ENCODE assay signal across 31 cellular contexts in genomic region chr12:62363506-62363905, GRCh38.
"Had no signal": no experiment of that assay in that cellular context is flagged by ENCODE, and none has a peak within 500 bp of the region (broad histone marks: within the 10 kb centered on the region; RNA-seq: fewer than 3 reads in every experiment).

No MANE protein-coding gene starts in this region.

- DNase-seq: hypothalamus; immature natural killer cell; kidney; left colon; left lung; midbrain; mucosa of descending colon; naive thymus-derived CD8-positive, alpha-beta T cell; nucleus accumbens; pancreas; posterior cingulate gyrus; retina; right cardiac atrium; stimulated activated CD4-positive, alpha-beta T cell treated with anti-CD3 and anti-CD28 coated beads, Interleukin-12 subunit alpha, Interleukin-12 subunit beta, amount 100 ng/mL, for 4 hours; stimulated activated CD4-positive, alpha-beta T cell treated with anti-CD3 and anti-CD28 coated beads, Interleukin-15, amount 100 ng/mL, for 24 hours; stimulated activated CD4-positive, alpha-beta T cell treated with anti-CD3 and anti-CD28 coated beads, Interleukin-2, amount 100 ng/mL, for 24 hours; stimulated activated CD4-positive, alpha-beta T cell treated with anti-CD3 and anti-CD28 coated beads, Interleukin-4, amount 100 ng/mL, for 1 hour; stimulated activated naive B cell treated with anti-CD40 and anti-IgM and Interleukin-4, amounts not matched to agents 10 μg/mL and 1 μg/mL and 100 μg/mL, for 72 hours; stimulated activated naive CD8-positive, alpha-beta T cell treated with anti-CD3 and anti-CD28 coated beads, Interleukin-15, Interleukin-2, amounts not matched to agents 100 U/mL and 50 U/mL, for 24 hours; stomach; testis; thyroid gland; transverse colon; upper lobe of left lung had no signal

- H3K36me3 ChIP-seq: pancreas, prostate gland, vagina had no signal

- H3K27ac Mint-ChIP-seq: nephron; stimulated activated naive B cell treated with anti-CD40 and anti-IgM and Interleukin-4, amounts not matched to agents 10 μg/mL and 1 μg/mL and 100 μg/mL, for 72 hours had no signal

- H3K27ac ChIP-seq: left lung, pancreas, prostate gland, skin epidermis, testis, thyroid gland, transverse colon, upper lobe of left lung, vagina had no signal

- ATAC-seq: left colon; left lung; mucosa of descending colon; naive thymus-derived CD8-positive, alpha-beta T cell; pancreas; right cardiac atrium; sciatic nerve; stimulated activated naive B cell treated with anti-CD40 and anti-IgM and Interleukin-4, amounts not matched to agents 10 μg/mL and 1 μg/mL and 100 μg/mL, for 72 hours; stimulated activated naive CD8-positive, alpha-beta T cell treated with anti-CD3 and anti-CD28 coated beads, Interleukin-15, Interleukin-2, amounts not matched to agents 100 U/mL and 50 U/mL, for 24 hours had no signal

- H3K27me3 Mint-ChIP-seq: naive thymus-derived CD8-positive, alpha-beta T cell; stimulated activated naive B cell treated with anti-CD40 and anti-IgM and Interleukin-4, amounts not matched to agents 10 μg/mL and 1 μg/mL and 100 μg/mL, for 72 hours had no signal

- H3K9me3 ChIP-seq: mucosa of descending colon, pancreas, prostate gland, stomach, testis, thyroid gland, transverse colon, vagina had no signal

- H3K9me3 Mint-ChIP-seq: immature natural killer cell had no signal

- H3K4me3 ChIP-seq: left lung, lung, mucosa of descending colon, pancreas, prostate gland, skin epidermis, stomach, testis, thyroid gland, transverse colon, upper lobe of left lung, vagina had no signal

- H3K4me3 Mint-ChIP-seq: immature natural killer cell; naive thymus-derived CD8-positive, alpha-beta T cell; nephron; neural crest cell; stimulated activated naive B cell treated with anti-CD40 and anti-IgM and Interleukin-4, amounts not matched to agents 10 μg/mL and 1 μg/mL and 100 μg/mL, for 72 hours had no signal

- H3K4me1 ChIP-seq: left lung, prostate gland, testis, thyroid gland, transverse colon, upper lobe of left lung, vagina had no signal

- H3K27me3 ChIP-seq: left lung, pancreas, stomach, testis, thyroid gland, transverse colon, upper lobe of left lung, vagina had no signal

- H3K4me1 Mint-ChIP-seq: nephron, neural crest cell had no signal
